12 cellular contexts compared by ENCODE assay signal in genomic region chr11:66011785-66012303, GRCh38. TPM values are rescaled to one million over a fixed set of nuclear protein-coding genes. Genes with fewer than 3 reads are reported as not detected.
DNase-seq lines count a peak whose midpoint lies in the region; ATAC-seq, FAIRE-seq and TF ChIP-seq lines count a peak whose summit lies in the region.
"Had no signal": no experiment of that assay in that cellular context is flagged by ENCODE, and none has a peak within 500 bp of the region (broad histone marks: within the 10 kb centered on the region; RNA-seq: fewer than 3 reads in every experiment).

CST6 (plus strand) TSS chr11:66012008; CDS start chr11:66012045, 37 bp downstream.

- H3K9ac ChIP-seq in keratinocyte (ENCODE audit: control insufficient read depth, extremely low read depth, insufficient read depth, low read length), result no peak within 1 kb of the TSS

- CTCF ChIA-PET in WTC11 (lab: Charles Lee), result interaction anchor here (0.6 to 3.5 kb wide), 9 partner anchors 9 to 232 kb away, joined by 3 to 42 read pairs (median 10); partner anchors contain the start of genes BANF1, EIF1AD, FIBP and MUS81

- H3K9me3 ChIP-seq in keratinocyte (ENCODE audit: control insufficient read depth, low read depth, low read length), result no peaks in the 10 kb centered on the region
- H3K9me3 ChIP-seq in stomach, result no peaks in the 10 kb centered on the region
- H3K9me3 ChIP-seq: colonic mucosa had no signal

- intact Hi-C loops in stomach (cut with DNase I; ENCODE audit: low total_unique reads), result no loop called here

- POLR2A ChIA-PET in WTC11 (lab: Charles Lee), result interaction anchor here (0.6 to 1.5 kb wide), 3 partner anchors 124 to 1246 kb away, joined by 3 read pairs; partner anchors contain the start of genes CFL1 and FIBP

- peaks cover 3% of the 10 kb centered on the region for H3K9me1 ChIP-seq in keratinocyte (ENCODE audit: control insufficient read depth, extremely low read depth, insufficient read depth, low read length)

- H3K79me2 ChIP-seq in keratinocyte (ENCODE audit: control insufficient read depth, insufficient read depth, low read length), result no peaks in the 10 kb centered on the region

- no peak for FAIRE-seq in keratinocyte (lab: Jason Lieb, UNC)

- no peaks in the 10 kb centered on the region for H3K36me3 ChIP-seq in keratinocyte (ENCODE audit: control insufficient read depth in 2 of 2, extremely low read depth in 1 of 2, insufficient read depth in 2 of 2, low read length in 2 of 2)
- H3K36me3 ChIP-seq in stomach, result no peaks in the 10 kb centered on the region
- H3K36me3 ChIP-seq: colonic mucosa had no signal

- 5 to 17% (median 5%) methylated on average over 10 to 61 of the region's 61 CpGs for WGBS in stomach, 5 donors

- peak within 1 kb of the TSS; percentile 78 for H3K4me2 ChIP-seq in keratinocyte (ENCODE audit: control insufficient read depth, extremely low read depth, insufficient read depth, low read depth, low read length)

- peak within 1 kb of the TSS; percentile 30; the same call in 1 of the 2 replicates for H3K4me3 Mint-ChIP-seq in WTC11

- TF ChIP-seq CTCF in WTC11 (IDR thresholded peaks at IDR 0.05), result no peak
- TF ChIP-seq CTCF in keratinocyte (optimal IDR thresholded peaks at IDR 0.05 in 1 of 3, IDR thresholded peaks at IDR 0.05 in 1 of 3, conservative IDR thresholded peaks at IDR 0.05 in 1 of 3; ENCODE audit: extremely low read depth in 1 of 3, insufficient read depth in 2 of 3, low read length in 3 of 3), result no peak
- TF ChIP-seq CTCF in stomach (IDR thresholded peaks at IDR 0.05), result no peak

- no peaks in the 10 kb centered on the region for H4K20me1 ChIP-seq in keratinocyte (ENCODE audit: control insufficient read depth, extremely low read depth, insufficient read depth, low read length)

- peaks cover 22% of the 10 kb centered on the region for H3K27me3 Mint-ChIP-seq in WTC11 (ENCODE audit: low read depth)

- H3K27me3 ChIP-seq in keratinocyte (ENCODE audit: control insufficient read depth, extremely low read depth, insufficient read depth, low read length), result no peaks in the 10 kb centered on the region
- H3K27me3 ChIP-seq in stomach, result peaks cover 0 to 42% (median 24%) of the 10 kb centered on the region in 3 donors

- H3K4me3 ChIP-seq in keratinocyte (ENCODE audit: control insufficient read depth in 2 of 3, extremely low read depth in 1 of 3, insufficient read depth in 2 of 3, low read depth in 1 of 3, low read length in 3 of 3) (peak within 1 kb of the TSS in 1 of 3 experiments; percentile 27), stomach (peak within 1 kb of the TSS; percentile 20 to 37 (median 25))
- H3K4me3 ChIP-seq: colonic mucosa had no signal

- no peaks in the 10 kb centered on the region for H3K9me3 Mint-ChIP-seq in WTC11

- H3K4me1 ChIP-seq in keratinocyte (ENCODE audit: control insufficient read depth, extremely low read depth, insufficient read depth, low read length) (peaks cover 38% of the 10 kb centered on the region), stomach (peaks cover 0 to 16% (median 12%) of the 10 kb centered on the region in 4 donors)
- H3K4me1 ChIP-seq: colonic mucosa had no signal

- no peak for TF ChIP-seq POLR2A in stomach (IDR thresholded peaks at IDR 0.05)

- H3K27ac ChIP-seq in keratinocyte (ENCODE audit: control insufficient read depth, insufficient read depth, low read length) (no peak within 1 kb of the TSS), stomach (no peak within 1 kb of the TSS)
- H3K27ac ChIP-seq: colonic mucosa had no signal

- dilution Hi-C loops in keratinocyte (cut with MboI; ENCODE audit: extremely low pct_ligation_motif_present, low sequenced_read_pairs), result no loop called here

- H3K4me1 Mint-ChIP-seq in WTC11, result peaks cover 4% of the 10 kb centered on the region; the same call in 1 of the 2 replicates

- no peak within 1 kb of the TSS for H2AFZ ChIP-seq in keratinocyte (ENCODE audit: control insufficient read depth, low read length)

- peak; percentile 19 for DNase-seq in NCI-H345 (lab: John Stamatoyannopoulos, UW)
- no peak for DNase-seq in NCI-H345 treated with DMSO at 0.1 percent for 48 hours (lab: John Stamatoyannopoulos, UW; ENCODE audit: unreplicated experiment)
- DNase-seq in WTC11 (ENCODE audit: low spot score), result peak; percentile 59
- DNase-seq in keratinocyte (ENCODE audit: low read depth, low spot score), result no peak
- DNase-seq in stomach, result no peak
- DNase-seq in effector CD4-positive, alpha-beta T cell, result no peak
- DNase-seq in NCI-H524 treated with DMSO at 0.1 percent for 48 hours (lab: John Stamatoyannopoulos, UW), result no peak
- DNase-seq: activated effector memory CD4-positive, alpha-beta T cell treated with anti-CD3 and anti-CD28 coated beads, Interleukin-2, amount 50 U/mL, for 16 hours; colonic mucosa; NCI-H1105 treated with DMSO at 0.1 percent for 48 hours; occipital lobe had no signal

- no peak for TF ChIP-seq EP300 in stomach (IDR thresholded peaks at IDR 0.05)

- no peak within 1 kb of the TSS for H3K27ac Mint-ChIP-seq in WTC11

- ATAC-seq in WTC11 (peak; percentile 41), GM18517 (IDR thresholded peaks at IDR 0.05; ENCODE audit: unreplicated experiment) (no peak)

- no peaks in the 10 kb centered on the region for H3K36me3 Mint-ChIP-seq in WTC11

TF ChIP-seq in WTC11, 78 proteins besides CTCF, POLR2A, EP300 and RAD21 (continues in another document):
- TF ChIP-seq ZNF263 (CRISPR knock-in tag; IDR thresholded peaks at IDR 0.05; ENCODE audit: low read depth), result 0 out of 2 replicates have a peak, but pooled peaks have one; percentile 29
- peak; percentile 49; the same call in 1 of the 2 replicates for TF ChIP-seq FOXP4 (CRISPR knock-in tag; IDR thresholded peaks at IDR 0.05)
- TF ChIP-seq E2F5 (CRISPR knock-in tag; IDR thresholded peaks at IDR 0.05), result no peak; the same call in 1 of the 2 replicates
- no peak for TF ChIP-seq NR2C2 (CRISPR knock-in tag; IDR thresholded peaks at IDR 0.05)
- no peak for TF ChIP-seq NR1H2 (CRISPR knock-in tag; IDR thresholded peaks at IDR 0.05)
- no peak for TF ChIP-seq AR (CRISPR knock-in tag; IDR thresholded peaks at IDR 0.05)
- TF ChIP-seq NR3C1 (CRISPR knock-in tag; conservative IDR thresholded peaks at IDR 0.05; ENCODE audit: low read depth), result no peak
- TF ChIP-seq ZNF219 (CRISPR knock-in tag; IDR thresholded peaks at IDR 0.05; ENCODE audit: borderline replicate concordance), result no peak
- 0 out of 2 replicates have a peak, but pooled peaks have one; percentile 41 for TF ChIP-seq ZBTB21 (CRISPR knock-in tag; IDR thresholded peaks at IDR 0.05; ENCODE audit: borderline replicate concordance)
- no peak for TF ChIP-seq CREM (CRISPR knock-in tag; IDR thresholded peaks at IDR 0.05)
- TF ChIP-seq TCF7 (CRISPR knock-in tag; IDR thresholded peaks at IDR 0.05; ENCODE audit: low read depth), result no peak

RNA-seq across cellular contexts. Expression of gene CST6, which starts in this region (rescaled TPM):
- 0.72 to 2.7 TPM (median 1.9 TPM) in 3 replicates for total RNA-seq in WTC11 (2021)
- polyA plus RNA-seq in keratinocyte, result 1.4 to 2.3 TPM (median 1.7 TPM) in 3 replicates
- polyA plus RNA-seq in keratinocyte (2011; ENCODE audit: low read depth), result 27.8 TPM
- polyA plus RNA-seq in keratinocyte (2011; cell fraction: cytosol; rRNA removed), result 3.3 and 4.9 TPM in 2 replicates
- polyA plus RNA-seq in keratinocyte (2011; cell fraction: nucleus; rRNA removed), result 3.7 and 7.6 TPM in 2 replicates
- polyA plus RNA-seq in keratinocyte (2012; ENCODE audit: low replicate concordance), result 2.0 and 195 TPM in 2 replicates
- polyA minus RNA-seq in keratinocyte, result 0.32 TPM in 1 of 3 replicates, not detected in the others
- polyA minus RNA-seq in keratinocyte (2011; cell fraction: cytosol; rRNA and poly(A)+ RNA removed), result not detected
- polyA minus RNA-seq in keratinocyte (2011; cell fraction: nucleus; rRNA and poly(A)+ RNA removed), result 5.0 TPM in 1 of 2 replicates, not detected in the other
- 10 to 100 TPM in 1 of 5 donors, not detected in 4; 47.8 TPM for total RNA-seq in stomach
- 1 to 10 TPM in 1 of 3 donors, under 1 TPM in 1, not detected in 1; 0.50 to 6.6 TPM for polyA plus RNA-seq in stomach
- total RNA-seq: colonic mucosa, occipital lobe had no signal

Comparison
In these comparisons a context has a peak if more than half of its experiments do, and no peak if none do; other contexts are left out.
1. DNase-seq: peak in NCI-H345 (single experiment) and WTC11 (single experiment); none in NCI-H345 treated with DMSO at 0.1 percent for 48 hours (single experiment), keratinocyte (single experiment), stomach (single experiment), effector CD4-positive, alpha-beta T cell (single experiment) and NCI-H524 treated with DMSO at 0.1 percent for 48 hours (single experiment).